1 cellular context compared by ENCODE assay signal in the genomic region with DNA sequence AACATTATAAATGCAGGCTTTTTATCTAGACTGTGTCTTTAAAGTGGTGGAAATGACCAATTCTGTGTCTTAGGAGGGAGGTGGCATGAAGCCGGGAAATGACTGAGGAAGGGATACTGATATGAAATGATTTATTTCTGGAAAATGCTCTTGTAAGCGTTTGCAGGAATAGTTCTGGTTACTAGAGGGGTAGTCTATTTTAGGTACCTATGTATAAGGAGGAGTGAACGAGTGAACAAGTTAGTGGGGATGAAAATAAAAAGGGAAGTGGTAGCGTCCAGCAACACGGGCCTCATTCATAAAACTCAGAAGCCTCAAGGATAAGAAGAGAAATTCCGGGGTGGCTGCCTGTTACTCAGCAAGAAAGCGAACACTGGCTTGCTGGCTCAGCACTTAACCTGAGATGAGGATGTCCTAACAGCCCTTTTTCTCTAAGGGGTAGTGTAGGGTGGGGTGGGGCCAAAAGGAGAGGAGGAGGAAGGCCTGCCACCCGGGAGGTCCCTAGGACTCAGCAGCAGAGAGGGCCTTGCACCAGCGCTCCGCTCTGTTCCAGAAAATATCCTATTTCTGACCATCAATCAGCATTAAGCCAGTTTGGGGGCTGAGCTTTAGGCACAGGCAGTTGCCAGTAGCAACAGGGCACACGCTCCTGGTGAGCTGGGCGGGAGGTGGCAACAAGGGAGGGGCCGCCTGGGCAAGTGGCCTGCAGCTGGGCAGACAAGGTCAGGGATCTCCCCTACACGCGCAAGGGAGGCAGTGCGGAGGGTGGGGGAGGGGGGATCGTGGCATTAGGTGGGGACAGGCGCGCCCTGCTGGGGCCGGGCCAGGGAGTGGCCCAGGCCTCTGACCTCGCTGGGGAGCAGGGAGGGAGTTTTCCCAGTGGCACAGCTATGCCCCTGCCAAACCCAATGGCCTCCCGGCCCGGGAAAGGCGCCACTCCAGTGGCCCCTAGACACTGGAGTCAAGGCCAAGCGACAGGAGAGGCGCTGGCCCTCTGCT.
A peak's percentile ranks its signal among the peaks of the same experiment; 100 is the strongest.
TF ChIP-seq lines count a peak whose summit lies in the region.

No MANE protein-coding gene starts in this region.

TF ChIP-seq in HEK293, 187 proteins besides CTCF, POLR2A, EP300 and RAD21 (continued from another document):
- TF ChIP-seq, protein P1, sequence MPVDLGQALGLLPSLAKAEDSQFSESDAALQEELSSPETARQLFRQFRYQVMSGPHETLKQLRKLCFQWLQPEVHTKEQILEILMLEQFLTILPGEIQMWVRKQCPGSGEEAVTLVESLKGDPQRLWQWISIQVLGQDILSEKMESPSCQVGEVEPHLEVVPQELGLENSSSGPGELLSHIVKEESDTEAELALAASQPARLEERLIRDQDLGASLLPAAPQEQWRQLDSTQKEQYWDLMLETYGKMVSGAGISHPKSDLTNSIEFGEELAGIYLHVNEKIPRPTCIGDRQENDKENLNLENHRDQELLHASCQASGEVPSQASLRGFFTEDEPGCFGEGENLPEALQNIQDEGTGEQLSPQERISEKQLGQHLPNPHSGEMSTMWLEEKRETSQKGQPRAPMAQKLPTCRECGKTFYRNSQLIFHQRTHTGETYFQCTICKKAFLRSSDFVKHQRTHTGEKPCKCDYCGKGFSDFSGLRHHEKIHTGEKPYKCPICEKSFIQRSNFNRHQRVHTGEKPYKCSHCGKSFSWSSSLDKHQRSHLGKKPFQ (tag by site-specific recombination; IDR thresholded peaks at IDR 0.05) = no peak
- TF ChIP-seq ZNF76 (tag by site-specific recombination; IDR thresholded peaks at IDR 0.05; ENCODE audit: borderline replicate concordance, low read depth) = peak; percentile 30; the same call in 1 of the 2 replicates
- peak; percentile 27; the same call in 1 of the 2 replicates for TF ChIP-seq OSR2 (tag by site-specific recombination; IDR thresholded peaks at IDR 0.05)
- no peak for TF ChIP-seq ZNF747 (tag by site-specific recombination; IDR thresholded peaks at IDR 0.05)
TF ChIP-seq in HEK293: peak in this region for 20.
